Comparison of ENCODE assay signal across 16 cellular contexts in genomic region chr2:234491281-234491680, GRCh38. TPM values are rescaled to one million over a fixed set of nuclear protein-coding genes. Genes with fewer than 3 reads are reported as not detected.
DNase-seq lines count a peak whose midpoint lies in the region.
"Had no signal": no experiment of that assay in that cellular context is flagged by ENCODE, and none has a peak within 500 bp of the region (broad histone marks: within the 10 kb centered on the region; RNA-seq: fewer than 3 reads in every experiment).

No MANE protein-coding gene starts in this region.

- peak overlapping the region; percentile 98 for H3K4me2 ChIP-seq in BLaER1

- H3K4me1 Mint-ChIP-seq in activated T-helper 2 cell treated with anti-CD3 and anti-CD28 coated beads, Interferon-gamma antibody, Interleukin-2, Interleukin-4, amounts not matched to agents 10 μg/mL and 5 μg/mL and 100 μg/mL, durations not matched to agents 14 hours and 24 hours and 36 hours (ENCODE audit: low read depth) = peaks cover 71% of the 10 kb centered on the region

- peaks cover 49% of the 10 kb centered on the region for H3K4me1 ChIP-seq in BLaER1
- peaks cover 0 to 13% of the 10 kb centered on the region in 2 donors for H3K4me1 ChIP-seq in muscle layer of duodenum (ENCODE audit: control insufficient read depth in 1 of 2, insufficient read depth in 2 of 2, low read length in 2 of 2)

- H3K36me3 Mint-ChIP-seq in activated T-helper 2 cell treated with anti-CD3 and anti-CD28 coated beads, Interferon-gamma antibody, Interleukin-2, Interleukin-4, amounts not matched to agents 10 μg/mL and 5 μg/mL and 100 μg/mL, durations not matched to agents 14 hours and 24 hours and 36 hours (ENCODE audit: low read depth) = peaks cover 70% of the 10 kb centered on the region

- H3K4me3 ChIP-seq in BLaER1 (peak overlapping the region; percentile 84), muscle layer of duodenum (ENCODE audit: low read depth in 1 of 2, low read length in 2 of 2) (no peak overlapping the region)
- H3K4me3 ChIP-seq: gastroesophageal sphincter, ovary had no signal

- H3K9me3 ChIP-seq in BLaER1 = peaks cover 10% of the 10 kb centered on the region; the same call in 1 of the 2 replicates
- H3K9me3 ChIP-seq in muscle layer of duodenum (ENCODE audit: control insufficient read depth in 1 of 2, low read length in 2 of 2) = no peaks in the 10 kb centered on the region
- H3K9me3 ChIP-seq: gastroesophageal sphincter, ovary had no signal

- peak overlapping the region; percentile 77 for H3K4me3 Mint-ChIP-seq in activated T-helper 2 cell treated with anti-CD3 and anti-CD28 coated beads, Interferon-gamma antibody, Interleukin-2, Interleukin-4, amounts not matched to agents 10 μg/mL and 5 μg/mL and 100 μg/mL, durations not matched to agents 14 hours and 24 hours and 36 hours (ENCODE audit: low read depth)

- peak overlapping the region; percentile 94 for H3K27ac ChIP-seq in BLaER1
- peak overlapping the region; percentile 35 for H3K27ac ChIP-seq in muscle layer of duodenum (ENCODE audit: low read length)
- H3K27ac ChIP-seq: gastroesophageal sphincter, ovary, WERI-Rb-1 had no signal

- H3K36me3 ChIP-seq in BLaER1 (peaks cover 96% of the 10 kb centered on the region), muscle layer of duodenum (ENCODE audit: control insufficient read depth in 1 of 2, insufficient read depth in 2 of 2, low read length in 2 of 2) (no peaks in the 10 kb centered on the region)
- H3K36me3 ChIP-seq: gastroesophageal sphincter, ovary, WERI-Rb-1 had no signal

- peaks cover 100% of the 10 kb centered on the region for H4K20me1 ChIP-seq in BLaER1

- H3K27ac Mint-ChIP-seq in activated T-helper 2 cell treated with anti-CD3 and anti-CD28 coated beads, Interferon-gamma antibody, Interleukin-2, Interleukin-4, amounts not matched to agents 10 μg/mL and 5 μg/mL and 100 μg/mL, durations not matched to agents 14 hours and 24 hours and 36 hours = peak overlapping the region; percentile 97

- no peaks in the 10 kb centered on the region for H3K9me3 Mint-ChIP-seq in activated T-helper 2 cell treated with anti-CD3 and anti-CD28 coated beads, Interferon-gamma antibody, Interleukin-2, Interleukin-4, amounts not matched to agents 10 μg/mL and 5 μg/mL and 100 μg/mL, durations not matched to agents 14 hours and 24 hours and 36 hours

- intact Hi-C loops in activated T-helper 2 cell treated with anti-CD3 and anti-CD28 coated beads, Interferon-gamma antibody, Interleukin-2, Interleukin-4, amounts not matched to agents 10 μg/mL and 5 μg/mL and 100 μg/mL, durations not matched to agents 14 hours and 24 hours and 36 hours (cut with micrococcal nuclease) = loop anchor here (1.0 to 5.0 kb wide), 8 partner anchors 8 to 639 kb away; partner anchors contain the start of gene HJURP

- H3K27me3 Mint-ChIP-seq in activated T-helper 2 cell treated with anti-CD3 and anti-CD28 coated beads, Interferon-gamma antibody, Interleukin-2, Interleukin-4, amounts not matched to agents 10 μg/mL and 5 μg/mL and 100 μg/mL, durations not matched to agents 14 hours and 24 hours and 36 hours (ENCODE audit: low read depth) = no peaks in the 10 kb centered on the region

- no peaks in the 10 kb centered on the region for H3K27me3 ChIP-seq in BLaER1
- H3K27me3 ChIP-seq in muscle layer of duodenum (ENCODE audit: low read depth, low read length) = peaks cover 4% of the 10 kb centered on the region
- H3K27me3 ChIP-seq: gastroesophageal sphincter, ovary had no signal

- peak; percentile 26 for DNase-seq in M059J (ENCODE audit: low read depth)
- DNase-seq in activated T-helper 2 cell treated with anti-CD3 and anti-CD28 coated beads, Interferon-gamma antibody, Interleukin-2, Interleukin-4, amounts not matched to agents 10 μg/mL and 5 μg/mL and 100 μg/mL, durations not matched to agents 14 hours and 24 hours and 36 hours (ENCODE audit: low spot score) = no peak
- DNase-seq in DMS79 (lab: John Stamatoyannopoulos, UW) = no peak
- DNase-seq in GM19240 (ENCODE audit: insufficient read length, low spot score) = no peak
- no peak for DNase-seq in SHP77 treated with DMSO at 0.1 percent for 48 hours (lab: John Stamatoyannopoulos, UW)
- no peak for DNase-seq in anterior cingulate cortex (lab: John Stamatoyannopoulos, UW)
- DNase-seq: GOT3; left cardiac atrium; NCI-H1105 treated with DMSO at 0.1 percent for 48 hours; NCI-H526; ovary; stimulated activated naive CD4-positive, alpha-beta T cell treated with Interleukin-2 at 50 U/mL for 16 hours; WERI-Rb-1 had no signal

- peak overlapping the region; percentile 95 for H3K9ac ChIP-seq in BLaER1

RNA-seq across cellular contexts. Expression of gene ARL4C, which starts 5.6 kb away (rescaled TPM):
- 48.1 and 65.8 TPM in 2 replicates for total RNA-seq in M059J (2014; rRNA removed; shearing (Covaris generic))
- total RNA-seq in activated T-helper 2 cell treated with anti-CD3 and anti-CD28 coated beads, Interferon-gamma antibody, Interleukin-2, Interleukin-4, amounts not matched to agents 10 μg/mL and 5 μg/mL and 100 μg/mL, durations not matched to agents 14 hours and 24 hours and 36 hours = 44.6 and 45.7 TPM in 2 replicates
